Comparison of ENCODE assay signal across 29 cellular contexts in genomic region chr7:151684408-151685175, GRCh38.
DNase-seq lines count a peak whose midpoint lies in the region; ATAC-seq, FAIRE-seq and TF ChIP-seq lines count a peak whose summit lies in the region.
"Had no signal": no experiment of that assay in that cellular context is flagged by ENCODE, and none has a peak within 500 bp of the region (broad histone marks: within the 10 kb centered on the region; RNA-seq: fewer than 3 reads in every experiment).

No MANE protein-coding gene starts in this region.

- H3K27ac Mint-ChIP-seq in activated T-cell treated with anti-CD3 and anti-CD28 coated beads, Interleukin-2, amount 50 U/mL, for 24 hours: peak overlapping the region; percentile 35
- no peak overlapping the region for H3K27ac Mint-ChIP-seq in immature natural killer cell
- H3K27ac Mint-ChIP-seq: activated naive CD8-positive, alpha-beta T cell treated with anti-CD3 and anti-CD28 coated beads, Interleukin-2, amount 10 ng/mL, durations not matched to agents 7 days and 5 days; T-helper 2 cell treated with Interferon-gamma antibody and Interleukin-4, amounts not matched to agents 5 μg/mL and 100 μg/mL, for 36 hours; WTC11 had no signal

- no peak overlapping the region for H3K4me3 ChIP-seq in H1 (ENCODE audit: extremely low read depth in 1 of 4, insufficient read depth in 2 of 4, low read depth in 3 of 4, low read length in 4 of 4)
- H3K4me3 ChIP-seq: body of pancreas, coronary artery, prostate gland, transverse colon had no signal

- H3K9me3 Mint-ChIP-seq in activated T-cell treated with anti-CD3 and anti-CD28 coated beads, Interleukin-2, amount 50 U/mL, for 24 hours: no peaks in the 10 kb centered on the region
- no peaks in the 10 kb centered on the region for H3K9me3 Mint-ChIP-seq in activated T-cell treated with anti-CD3 and anti-CD28 coated beads, Interleukin-2, amount 50 U/mL, for 4 hours
- no peaks in the 10 kb centered on the region for H3K9me3 Mint-ChIP-seq in immature natural killer cell
- H3K9me3 Mint-ChIP-seq: activated naive CD8-positive, alpha-beta T cell treated with anti-CD3 and anti-CD28 coated beads, Interleukin-2, amount 10 ng/mL, durations not matched to agents 7 days and 5 days; CD8-positive, alpha-beta memory T cell; neural crest cell; T-helper 2 cell treated with Interferon-gamma antibody and Interleukin-4, amounts not matched to agents 5 μg/mL and 100 μg/mL, for 36 hours; WTC11 had no signal

- no peak overlapping the region for H3K4me2 ChIP-seq in H1 (ENCODE audit: insufficient read depth in 1 of 2, low read depth in 2 of 2, low read length in 2 of 2)

- no peak overlapping the region for H2BK20ac ChIP-seq in H1 (ENCODE audit: low read length)

- H3K36me3 Mint-ChIP-seq in activated T-cell treated with anti-CD3 and anti-CD28 coated beads, Interleukin-2, amount 50 U/mL, for 24 hours (ENCODE audit: low read depth): no peaks in the 10 kb centered on the region
- H3K36me3 Mint-ChIP-seq in activated T-cell treated with anti-CD3 and anti-CD28 coated beads, Interleukin-2, amount 50 U/mL, for 4 hours (ENCODE audit: insufficient read depth): peaks cover 3% of the 10 kb centered on the region
- no peaks in the 10 kb centered on the region for H3K36me3 Mint-ChIP-seq in immature natural killer cell
- H3K36me3 Mint-ChIP-seq: activated naive CD8-positive, alpha-beta T cell treated with anti-CD3 and anti-CD28 coated beads, Interleukin-2, amount 10 ng/mL, durations not matched to agents 7 days and 5 days; WTC11 had no signal

- no peaks in the 10 kb centered on the region for H3K79me2 ChIP-seq in H1 (ENCODE audit: control insufficient read depth in 1 of 2, insufficient read depth in 2 of 2, low read length in 2 of 2)

- no peaks in the 10 kb centered on the region for H4K20me1 ChIP-seq in H1 (replicated peaks in 1 of 2; ENCODE audit: control insufficient read depth in 1 of 2, insufficient read depth in 2 of 2, low read length in 2 of 2)

- H3K27ac ChIP-seq in H1 (ENCODE audit: low read depth, low read length): no peak overlapping the region
- H3K27ac ChIP-seq: 22Rv1, body of pancreas, transverse colon had no signal

- H3K79me1 ChIP-seq in H1 (ENCODE audit: low read depth, low read length): no peaks in the 10 kb centered on the region

- CTCF ChIA-PET in H1 (lab: Charles Lee; ENCODE audit: partially characterized antibody): interaction anchor here (0.9 to 4.4 kb wide), 9 partner anchors 11 to 75 kb away, joined by 3 to 29 read pairs (median 5); no protein-coding TSS in a partner anchor

- H3K4ac ChIP-seq in H1 (replicated peaks; ENCODE audit: insufficient read length, low read depth, low read length): no peak overlapping the region

- POLR2A ChIA-PET in H1 (lab: Charles Lee; ENCODE audit: partially characterized antibody): no interaction called here

- no peak overlapping the region for H3K56ac ChIP-seq in H1 (replicated peaks; ENCODE audit: insufficient read length, low read depth, low read length)

- no peaks in the 10 kb centered on the region for H3K9me3 ChIP-seq in H1 (ENCODE audit: insufficient read depth in 2 of 2, low read depth in 1 of 2, low read length in 1 of 2)
- H3K9me3 ChIP-seq: body of pancreas, prostate gland, transverse colon had no signal

- H3K4me1 Mint-ChIP-seq in activated T-cell treated with anti-CD3 and anti-CD28 coated beads, Interleukin-2, amount 50 U/mL, for 24 hours (ENCODE audit: low read depth): peaks cover 13% of the 10 kb centered on the region
- peaks cover 14% of the 10 kb centered on the region for H3K4me1 Mint-ChIP-seq in activated T-cell treated with anti-CD3 and anti-CD28 coated beads, Interleukin-2, amount 50 U/mL, for 4 hours (ENCODE audit: low read depth)
- peaks cover 12 to 18% of the 10 kb centered on the region in 2 donors for H3K4me1 Mint-ChIP-seq in immature natural killer cell

- peaks cover 0 to 3% (median 0%) of the 10 kb centered on the region in 4 experiments; a peak in 1 of 7 replicates for H3K27me3 ChIP-seq in H1 (replicated peaks in 1 of 4; ENCODE audit: control insufficient read depth in 3 of 4, extremely low read depth in 1 of 4, insufficient read depth in 3 of 4, low read length in 3 of 4)
- H3K27me3 ChIP-seq: body of pancreas, transverse colon had no signal

- 95% methylated on average over 13 of the region's 13 CpGs; no CpG with 5 or more reads in 1 of the 2 experiments for WGBS in H1 (ENCODE audit: extremely low coverage in 1 of 2, insufficient coverage in 1 of 2, insufficient read length in 1 of 2, insufficient replicate concordance in 2 of 2, low coverage in 1 of 2, low lambda C conversion rate in 2 of 2, missing lambda C conversion rate in 1 of 2), 2 experiments

- peaks cover 0 to 14% (median 4%) of the 10 kb centered on the region in 4 experiments; a peak in 2 of 7 replicates for H3K4me1 ChIP-seq in H1 (replicated peaks in 1 of 4; ENCODE audit: control insufficient read depth in 3 of 4, insufficient read depth in 4 of 4, low read length in 3 of 4)

- no peak overlapping the region for H3K23ac ChIP-seq in H1 (ENCODE audit: insufficient read length)

- no peak overlapping the region for H3K14ac ChIP-seq in H1 (ENCODE audit: insufficient read length)

- no peak overlapping the region for H2AFZ ChIP-seq in H1 (ENCODE audit: low read length)

- no peak for FAIRE-seq in H1 (lab: Jason Lieb, UNC)
- FAIRE-seq: H54, small intestine had no signal

- no peak for DNase-seq in activated T-cell treated with anti-CD3 and anti-CD28 coated beads, Interleukin-2, amount 50 U/mL, for 24 hours
- DNase-seq in activated T-cell treated with anti-CD3 and anti-CD28 coated beads, Interleukin-2, amount 50 U/mL, for 4 hours: no peak
- DNase-seq in LHCN-M2 (ENCODE audit: low read depth) (peak; percentile 45), H1 (ENCODE audit: low read depth in 1 of 2, low spot score in 2 of 2) (no peak), posterior vena cava (ENCODE audit: low spot score) (peak; percentile 19), NCI-H510A treated with DMSO at 0.1 percent for 48 hours (lab: John Stamatoyannopoulos, UW) (no peak), immature natural killer cell (no peak)
- no peak for DNase-seq in activated CD4-positive, alpha-beta T cell treated with anti-CD3 and anti-CD28 coated beads for 1 hour
- DNase-seq: activated CD4-positive, alpha-beta T cell treated with anti-CD3 and anti-CD28 coated beads, Interleukin-2, amount 50 U/mL, for 4 hours; activated CD8-positive, alpha-beta memory T cell treated with anti-CD3 and anti-CD28 coated beads, Interleukin-2, amount 50 U/mL, for 4 hours; activated naive CD8-positive, alpha-beta T cell treated with anti-CD3 and anti-CD28 coated beads, Interleukin-2, amount 10 ng/mL, durations not matched to agents 7 days and 5 days; AML-193; body of pancreas; CD8-positive, alpha-beta memory T cell; DND-41; KBM-7; MV-4-11; NCI-H187; NCI-H748 treated with DMSO at 0.1 percent for 48 hours; small intestine; stimulated activated naive CD4-positive, alpha-beta T cell; transverse colon had no signal

- TF ChIP-seq EP300 in H1 (IDR thresholded peaks at IDR 0.05; ENCODE audit: borderline replicate concordance in 1 of 2, low read depth in 2 of 2, low read length in 2 of 2): no peak

- no peak overlapping the region for H3K4me3 Mint-ChIP-seq in activated T-cell treated with anti-CD3 and anti-CD28 coated beads, Interleukin-2, amount 50 U/mL, for 24 hours
- H3K4me3 Mint-ChIP-seq in activated T-cell treated with anti-CD3 and anti-CD28 coated beads, Interleukin-2, amount 50 U/mL, for 4 hours: no peak overlapping the region
- no peak overlapping the region for H3K4me3 Mint-ChIP-seq in immature natural killer cell
- H3K4me3 Mint-ChIP-seq: activated naive CD8-positive, alpha-beta T cell treated with anti-CD3 and anti-CD28 coated beads, Interleukin-2, amount 10 ng/mL, durations not matched to agents 7 days and 5 days; CD8-positive, alpha-beta memory T cell; neural crest cell; T-helper 2 cell treated with Interferon-gamma antibody and Interleukin-4, amounts not matched to agents 5 μg/mL and 100 μg/mL, for 36 hours; WTC11 had no signal

- no peak overlapping the region for H2BK120ac ChIP-seq in H1 (replicated peaks; ENCODE audit: low read depth, low read length)

- no peak overlapping the region; the same call in 1 of the 2 replicates for H3K18ac ChIP-seq in H1 (ENCODE audit: extremely low read depth, low read length)

- no peak overlapping the region for H2BK15ac ChIP-seq in H1 (ENCODE audit: low read length)

- H2BK5ac ChIP-seq in H1 (ENCODE audit: low read depth, low read length): no peak overlapping the region

- H3K27me3 Mint-ChIP-seq in activated T-cell treated with anti-CD3 and anti-CD28 coated beads, Interleukin-2, amount 50 U/mL, for 24 hours: no peaks in the 10 kb centered on the region
- H3K27me3 Mint-ChIP-seq in activated T-cell treated with anti-CD3 and anti-CD28 coated beads, Interleukin-2, amount 50 U/mL, for 4 hours (ENCODE audit: low read depth): no peaks in the 10 kb centered on the region
- peaks cover 0 to 3% (median 2%) of the 10 kb centered on the region in 3 donors for H3K27me3 Mint-ChIP-seq in immature natural killer cell (ENCODE audit: low read depth in 3 of 3)
- H3K27me3 Mint-ChIP-seq: activated naive CD8-positive, alpha-beta T cell treated with anti-CD3 and anti-CD28 coated beads, Interleukin-2, amount 10 ng/mL, durations not matched to agents 7 days and 5 days had no signal

- H3K36me3 ChIP-seq in H1 (ENCODE audit: control insufficient read depth in 2 of 4, insufficient read depth in 4 of 4, low read length in 3 of 4): no peaks in the 10 kb centered on the region
- H3K36me3 ChIP-seq: prostate gland, transverse colon had no signal

- TF ChIP-seq POLR2A in H1 (IDR thresholded peaks at IDR 0.05; ENCODE audit: control extremely low read depth in 1 of 2, low read depth in 2 of 2, low read length in 2 of 2): no peak

- TF ChIP-seq RAD21 in H1 (IDR thresholded peaks at IDR 0.05 in 1 of 2, conservative IDR thresholded peaks at IDR 0.05 in 1 of 2; ENCODE audit: low read depth in 2 of 2, low read length in 2 of 2): no peak

- H4K8ac ChIP-seq in H1 (ENCODE audit: extremely low read depth, insufficient read depth, low read length): no peak overlapping the region

- intact Hi-C loops in posterior vena cava (cut with DNase I): no loop called here

- no peak overlapping the region for H4K5ac ChIP-seq in H1 (ENCODE audit: insufficient read length, low read depth, low read length)

- no peaks in the 10 kb centered on the region for H3K23me2 ChIP-seq in H1 (ENCODE audit: low read depth, low read length)

- H3K9ac ChIP-seq in H1 (replicated peaks in 1 of 4; ENCODE audit: extremely low read depth in 1 of 4, low read depth in 3 of 4, low read length in 3 of 4): no peak overlapping the region

- ATAC-seq in activated T-cell treated with anti-CD3 and anti-CD28 coated beads, Interleukin-2, amount 50 U/mL, for 4 hours: no peak
- ATAC-seq: body of pancreas, WTC11 had no signal

- no peak overlapping the region for H4K91ac ChIP-seq in H1 (replicated peaks; ENCODE audit: insufficient read length, low read length)

- no peak for TF ChIP-seq CTCF in H1 (IDR thresholded peaks at IDR 0.05; ENCODE audit: control extremely low read depth in 1 of 3, insufficient read depth in 1 of 3, low read depth in 1 of 3, low read length in 3 of 3)

- H2AK5ac ChIP-seq in H1 (ENCODE audit: low read depth, low read length): 0 out of 2 replicates have a peak overlapping the region, but pooled peaks have one; percentile 24

- peak overlapping the region; percentile 68; the same call in 1 of the 2 replicates for H2BK12ac ChIP-seq in H1 (ENCODE audit: low read depth, low read length)

TF ChIP-seq in H1, 55 proteins besides CTCF, POLR2A, EP300 and RAD21 (continues in another document):
- TF ChIP-seq SP1 (IDR thresholded peaks at IDR 0.05; ENCODE audit: low read depth, low read length): no peak

Comparison
In these comparisons a context has a peak if more than half of its experiments do, and no peak if none do; other contexts are left out.
1. DNase-seq: peak in LHCN-M2 (single experiment) and posterior vena cava (single experiment); none in activated T-cell treated with anti-CD3 and anti-CD28 coated beads, Interleukin-2, amount 50 U/mL, for 24 hours (single experiment), activated T-cell treated with anti-CD3 and anti-CD28 coated beads, Interleukin-2, amount 50 U/mL, for 4 hours (single experiment), H1 (0 of 2), activated CD4-positive, alpha-beta T cell treated with anti-CD3 and anti-CD28 coated beads for 1 hour (single experiment), NCI-H510A treated with DMSO at 0.1 percent for 48 hours (single experiment) and immature natural killer cell (0 of 3).